In genomic region chr13:32426981-32427851, GRCh38 we compare ENCODE assay signal across 8 cellular contexts. TPM values are rescaled to one million over a fixed set of nuclear protein-coding genes. Genes with fewer than 3 reads are reported as not detected.
DNase-seq lines count a peak whose midpoint lies in the region; ATAC-seq, FAIRE-seq and TF ChIP-seq lines count a peak whose summit lies in the region.

No MANE protein-coding gene starts in this region.

- no peaks in the 10 kb centered on the region for H3K27me3 Mint-ChIP-seq in central memory CD8-positive, alpha-beta T cell

- no peak for FAIRE-seq in H54 (lab: Jason Lieb, UNC)

- H3K4me3 ChIP-seq in DOHH2 (ENCODE audit: low read length) = peak overlapping the region; percentile 74
- H3K4me3 ChIP-seq in KMS-11 (IDR thresholded peaks at IDR 0.05; ENCODE audit: insufficient read depth, low read depth, low read length) = no peak overlapping the region
- H3K4me3 ChIP-seq in left lung = peak overlapping the region; percentile 76 to 83

- intact Hi-C loops in left lung (cut with DNase I) = no loop called here

- ATAC-seq in GM21447 (IDR thresholded peaks at IDR 0.05; ENCODE audit: unreplicated experiment) (peak; percentile 10), left lung (peak; percentile 55)
- peak; percentile 12 for ATAC-seq in activated CD4-positive, CD25-positive, alpha-beta regulatory T cell treated with anti-CD3 and anti-CD28 coated beads, Interleukin-2, amount 50 U/mL, for 24 hours
- ATAC-seq in central memory CD8-positive, alpha-beta T cell (replicated peaks; ENCODE audit: extremely low read depth, poor library complexity, severe bottlenecking) = peak; percentile 31

- H3K4me3 Mint-ChIP-seq in central memory CD8-positive, alpha-beta T cell = peak overlapping the region; percentile 99

- peak; percentile 42 to 59 for DNase-seq in central memory CD8-positive, alpha-beta T cell (ENCODE audit: low spot score in 2 of 2)
- DNase-seq in left lung = peak; percentile 56 to 87
- peak; percentile 36 to 41 for DNase-seq in stimulated activated CD4-positive, alpha-beta T cell treated with anti-CD3 and anti-CD28 coated beads, Interleukin-2, amount 100 ng/mL, for 48 hours
- no peak for DNase-seq in H54 (ENCODE audit: insufficient read length, low spot score)

- no peak for TF ChIP-seq CTCF in DOHH2 (IDR thresholded peaks at IDR 0.05; ENCODE audit: low read depth, low read length, poor library complexity, severe bottlenecking)
- no peak for TF ChIP-seq CTCF in KMS-11 (conservative IDR thresholded peaks at IDR 0.05; ENCODE audit: low read depth, low read length)
- no peak for TF ChIP-seq CTCF in left lung (IDR thresholded peaks at IDR 0.05)

- H3K27me3 ChIP-seq in DOHH2 (ENCODE audit: control insufficient read depth, low read length) = peaks cover 37% of the 10 kb centered on the region
- no peaks in the 10 kb centered on the region for H3K27me3 ChIP-seq in KMS-11 (ENCODE audit: insufficient read depth, low read depth)
- no peaks in the 10 kb centered on the region for H3K27me3 ChIP-seq in left lung

- H3K9me3 ChIP-seq in DOHH2 (ENCODE audit: control insufficient read depth, insufficient read depth, low read length) (no peaks in the 10 kb centered on the region), left lung (no peaks in the 10 kb centered on the region)

- no peak for TF ChIP-seq POLR2A in H54 (IDR thresholded peaks at IDR 0.05; ENCODE audit: low read depth, low read length)

- H3K4me1 Mint-ChIP-seq in central memory CD8-positive, alpha-beta T cell = peaks cover 43% of the 10 kb centered on the region

- H3K27ac ChIP-seq in DOHH2 (ENCODE audit: low read depth, low read length) = no peak overlapping the region
- peak overlapping the region; percentile 86 for H3K27ac ChIP-seq in KMS-11
- H3K27ac ChIP-seq in left lung = peak overlapping the region; percentile 84 to 92

- peaks cover 28% of the 10 kb centered on the region for H3K36me3 Mint-ChIP-seq in central memory CD8-positive, alpha-beta T cell (ENCODE audit: insufficient read depth)

- H4K20me1 ChIP-seq in DOHH2 (ENCODE audit: control insufficient read depth, insufficient read depth, low read depth, low read length) (no peaks in the 10 kb centered on the region), KMS-11 (ENCODE audit: insufficient read depth) (no peaks in the 10 kb centered on the region)

- H3K36me3 ChIP-seq in DOHH2 (ENCODE audit: control insufficient read depth, low read length) (no peaks in the 10 kb centered on the region), KMS-11 (ENCODE audit: insufficient read depth) (no peaks in the 10 kb centered on the region), left lung (peaks cover 0 to 4% of the 10 kb centered on the region in 2 donors)

- H3F3A ChIP-seq in DOHH2 (ENCODE audit: control insufficient read depth, insufficient read depth) = no peaks in the 10 kb centered on the region

- peak overlapping the region; percentile 100 for H3K27ac Mint-ChIP-seq in central memory CD8-positive, alpha-beta T cell (ENCODE audit: low read depth)

- H3K9me3 Mint-ChIP-seq in central memory CD8-positive, alpha-beta T cell = no peaks in the 10 kb centered on the region

- H3K4me2 ChIP-seq in DOHH2 (ENCODE audit: low read length) = peak overlapping the region; percentile 69
- peak overlapping the region; percentile 92 for H3K4me2 ChIP-seq in KMS-11

- H3K9me2 ChIP-seq in DOHH2 (replicated peaks; ENCODE audit: control insufficient read depth, low read length) = no peaks in the 10 kb centered on the region

- peaks cover 20% of the 10 kb centered on the region for H3K4me1 ChIP-seq in DOHH2 (ENCODE audit: control insufficient read depth, low read length)
- peaks cover 34% of the 10 kb centered on the region for H3K4me1 ChIP-seq in KMS-11 (ENCODE audit: low read depth, poor library complexity, severe bottlenecking)
- H3K4me1 ChIP-seq in left lung = peaks cover 4 to 57% of the 10 kb centered on the region in 2 donors

- H3K79me2 ChIP-seq in DOHH2 (ENCODE audit: control insufficient read depth, low read length) (no peaks in the 10 kb centered on the region), KMS-11 (ENCODE audit: insufficient read depth, low read depth) (peaks cover 38% of the 10 kb centered on the region)

- H2AFZ ChIP-seq in KMS-11 (ENCODE audit: low read depth) = peak overlapping the region; percentile 75

- H3K9ac ChIP-seq in KMS-11 = peak overlapping the region; percentile 74

RNA-seq across cellular contexts. Expression of gene N4BP2L1, which starts 0.7 kb away (rescaled TPM):
- 10 to 100 TPM; 12.4 to 13.4 TPM for total RNA-seq in left lung
